In genomic region chr1:230849451-230850194, GRCh38 we compare ENCODE assay signal across 9 cellular contexts. TPM values are rescaled to one million over a fixed set of nuclear protein-coding genes. Genes with fewer than 3 reads are reported as not detected.
DNase-seq lines count a peak whose midpoint lies in the region; ATAC-seq, FAIRE-seq and TF ChIP-seq lines count a peak whose summit lies in the region.
"Had no signal": no experiment of that assay in that cellular context is flagged by ENCODE, and none has a peak within 500 bp of the region (broad histone marks: within the 10 kb centered on the region; RNA-seq: fewer than 3 reads in every experiment).

No MANE protein-coding gene starts in this region.

- H3K36me3 Mint-ChIP-seq in nephron (ENCODE audit: low read depth), result peaks cover 79% of the 10 kb centered on the region
- no peaks in the 10 kb centered on the region for H3K36me3 Mint-ChIP-seq in activated CD8-positive, alpha-beta T cell treated with anti-CD3 and anti-CD28 coated beads, Interleukin-2, amount 10 ng/mL, durations not matched to agents 7 days and 5 days (ENCODE audit: low read depth)

- peak; percentile 97 for FAIRE-seq in endothelial cell of umbilical vein (lab: Jason Lieb, UNC)

- no peaks in the 10 kb centered on the region for H3K9me1 ChIP-seq in endothelial cell of umbilical vein (replicated peaks; ENCODE audit: control insufficient read depth, extremely low read depth, insufficient read depth, low read length)

- H3K9ac ChIP-seq in endothelial cell of umbilical vein (replicated peaks; ENCODE audit: extremely low read depth, insufficient read depth, low read length), result peak overlapping the region; percentile 65

- TF ChIP-seq CTCF in endothelial cell of umbilical vein (IDR thresholded peaks at IDR 0.05; ENCODE audit: extremely low read depth in 1 of 2, insufficient read depth in 1 of 2, low read depth in 1 of 2, low read length in 2 of 2), result no peak
- no peak for TF ChIP-seq CTCF in nephron (IDR thresholded peaks at IDR 0.05; ENCODE audit: unreplicated experiment in 3 of 3)
- TF ChIP-seq CTCF in GM10266 (IDR thresholded peaks at IDR 0.05; ENCODE audit: control insufficient read depth, insufficient read depth, low read depth, missing control alignments), result no peak

- POLR2A ChIA-PET in endothelial cell of umbilical vein (lab: Charles Lee), result no interaction called here
- POLR2A ChIA-PET in activated CD8-positive, alpha-beta T cell treated with anti-CD3 and anti-CD28 coated beads, Interleukin-2, amount 10 ng/mL, durations not matched to agents 7 days and 5 days (lab: Charles Lee), result no interaction called here

- H3K9me3 ChIP-seq in endothelial cell of umbilical vein (replicated peaks; ENCODE audit: control insufficient read depth, insufficient read depth, low read length), result no peaks in the 10 kb centered on the region

- TF ChIP-seq POLR2A in endothelial cell of umbilical vein (IDR thresholded peaks at IDR 0.05; ENCODE audit: low read depth, low read length), result no peak

- no peaks in the 10 kb centered on the region for H3K27me3 ChIP-seq in endothelial cell of umbilical vein (ENCODE audit: control insufficient read depth in 2 of 2, insufficient read depth in 2 of 2, low read length in 2 of 2)

- DNase-seq in A172 (ENCODE audit: low spot score), result peak; percentile 96
- DNase-seq in NCI-H2029 treated with DMSO at 0.1 percent for 48 hours (lab: John Stamatoyannopoulos, UW), result peak; percentile 64
- DNase-seq in endothelial cell of umbilical vein (ENCODE audit: low read depth, low spot score), result peak; percentile 93
- DNase-seq in DMS53 (lab: John Stamatoyannopoulos, UW), result no peak
- no peak for DNase-seq in activated CD8-positive, alpha-beta T cell treated with anti-CD3 and anti-CD28 coated beads, Interleukin-2, amount 10 ng/mL, durations not matched to agents 7 days and 5 days
- DNase-seq in GM10266 (ENCODE audit: extremely low spot score), result no peak
- DNase-seq: glutamatergic neuron had no signal

- peak overlapping the region; percentile 78 for H3K27ac ChIP-seq in endothelial cell of umbilical vein (ENCODE audit: insufficient read depth, low read depth, low read length)

- dilution Hi-C loops in endothelial cell of umbilical vein (cut with MboI; ENCODE audit: extremely low pct_ligation_motif_present, low sequenced_read_pairs), result no loop called here

- peak overlapping the region; percentile 8 for H2AFZ ChIP-seq in endothelial cell of umbilical vein (ENCODE audit: low read depth, low read length)

- no peak overlapping the region for H3K4me3 ChIP-seq in endothelial cell of umbilical vein (replicated peaks in 1 of 3; ENCODE audit: insufficient read depth in 1 of 3, low read depth in 1 of 3, low read length in 3 of 3)

- peak overlapping the region; percentile 54 for H3K4me2 ChIP-seq in endothelial cell of umbilical vein (ENCODE audit: insufficient read depth, low read length)

- CTCF ChIA-PET in endothelial cell of umbilical vein (lab: Charles Lee), result interaction anchor here (1.0 kb wide), 1 partner anchor 12 kb away, joined by 4 read pairs; no protein-coding TSS in a partner anchor
- CTCF ChIA-PET in activated CD8-positive, alpha-beta T cell treated with anti-CD3 and anti-CD28 coated beads, Interleukin-2, amount 10 ng/mL, durations not matched to agents 7 days and 5 days (lab: Charles Lee), result no interaction called here

- peaks cover 79% of the 10 kb centered on the region for H3K4me1 Mint-ChIP-seq in nephron
- no peaks in the 10 kb centered on the region for H3K4me1 Mint-ChIP-seq in activated CD8-positive, alpha-beta T cell treated with anti-CD3 and anti-CD28 coated beads, Interleukin-2, amount 10 ng/mL, durations not matched to agents 7 days and 5 days (ENCODE audit: low read depth)

- H3K36me3 ChIP-seq in endothelial cell of umbilical vein (ENCODE audit: control insufficient read depth in 2 of 2, extremely low read depth in 1 of 2, insufficient read depth in 2 of 2, low read length in 2 of 2), result peaks cover 0 to 3% of the 10 kb centered on the region in 2 experiments

- peaks cover 3% of the 10 kb centered on the region for H3K9me3 Mint-ChIP-seq in nephron
- no peaks in the 10 kb centered on the region for H3K9me3 Mint-ChIP-seq in activated CD8-positive, alpha-beta T cell treated with anti-CD3 and anti-CD28 coated beads, Interleukin-2, amount 10 ng/mL, durations not matched to agents 7 days and 5 days (ENCODE audit: insufficient read depth)

- no peaks in the 10 kb centered on the region for H4K20me1 ChIP-seq in endothelial cell of umbilical vein (replicated peaks; ENCODE audit: control insufficient read depth, extremely low read depth, insufficient read depth, low read length)

- intact Hi-C loops in endothelial cell of umbilical vein (cut with micrococcal nuclease), result loop anchor here (1.0 to 2.0 kb wide), 4 partner anchors 18 to 257 kb away; partner anchors contain the start of genes ARV1 and TTC13

- H3K27ac Mint-ChIP-seq in nephron, result peak overlapping the region; percentile 97 to 99 (median 99)
- H3K27ac Mint-ChIP-seq in activated CD8-positive, alpha-beta T cell treated with anti-CD3 and anti-CD28 coated beads, Interleukin-2, amount 10 ng/mL, durations not matched to agents 7 days and 5 days, result no peak overlapping the region

- BruUV-seq in endothelial cell of umbilical vein (replicated peaks; lab: Mats Ljungman, UMichigan), result no TSS peak

- no peak for ATAC-seq in activated CD8-positive, alpha-beta T cell treated with anti-CD3 and anti-CD28 coated beads, Interleukin-2, amount 10 ng/mL, durations not matched to agents 7 days and 5 days
- ATAC-seq in GM21367 (IDR thresholded peaks at IDR 0.05; ENCODE audit: unreplicated experiment), result no peak

- peak overlapping the region; percentile 42 to 75 (median 44) for H3K4me3 Mint-ChIP-seq in nephron
- no peak overlapping the region for H3K4me3 Mint-ChIP-seq in activated CD8-positive, alpha-beta T cell treated with anti-CD3 and anti-CD28 coated beads, Interleukin-2, amount 10 ng/mL, durations not matched to agents 7 days and 5 days

- peaks cover 22% of the 10 kb centered on the region for H3K4me1 ChIP-seq in endothelial cell of umbilical vein (ENCODE audit: control insufficient read depth, extremely low read depth, insufficient read depth, low read length)

- H3K79me2 ChIP-seq in endothelial cell of umbilical vein (ENCODE audit: control insufficient read depth, insufficient read depth, low read length), result no peaks in the 10 kb centered on the region

- H3K27me3 Mint-ChIP-seq in nephron (ENCODE audit: low read depth), result no peaks in the 10 kb centered on the region
- H3K27me3 Mint-ChIP-seq in activated CD8-positive, alpha-beta T cell treated with anti-CD3 and anti-CD28 coated beads, Interleukin-2, amount 10 ng/mL, durations not matched to agents 7 days and 5 days (ENCODE audit: low read depth), result no peaks in the 10 kb centered on the region

TF ChIP-seq in endothelial cell of umbilical vein, 7 proteins besides CTCF, POLR2A, EP300 and RAD21:
- TF ChIP-seq MYC (IDR thresholded peaks at IDR 0.05; ENCODE audit: low read depth, low read length) (no peak), FOS (IDR thresholded peaks at IDR 0.05; ENCODE audit: borderline replicate concordance, insufficient read depth, low read length) (no peak), JUN (IDR thresholded peaks at IDR 0.05; ENCODE audit: borderline replicate concordance, insufficient read depth, insufficient read length, low read depth) (peak; percentile 80), POLR2AphosphoS5 (IDR thresholded peaks at IDR 0.05; ENCODE audit: insufficient read depth, low read depth, low read length) (peak; percentile 57), EZH2 (IDR thresholded peaks at IDR 0.05; ENCODE audit: borderline replicate concordance, low read depth, low read length, severe bottlenecking) (no peak), GATA2 (IDR thresholded peaks at IDR 0.05; ENCODE audit: insufficient read depth, insufficient read length, low read depth, low read length) (no peak)

RNA-seq across cellular contexts. Expression of gene C1orf198, which starts 18.7 kb away (rescaled TPM):
- 42.9 and 43.6 TPM in 2 replicates for total RNA-seq in A172 (2014; rRNA removed; shearing (Covaris generic))
- 27.7 and 29.2 TPM in 2 replicates for total RNA-seq in endothelial cell of umbilical vein
- polyA plus RNA-seq in endothelial cell of umbilical vein, result 21.2 and 22.1 TPM in 2 replicates
- 19.5 and 20.9 TPM in 2 replicates for polyA plus RNA-seq in endothelial cell of umbilical vein (2011; cell fraction: cytosol; rRNA removed)
- polyA plus RNA-seq in endothelial cell of umbilical vein (2011; cell fraction: nucleus; rRNA removed), result 17.2 and 17.5 TPM in 2 replicates
- 8.9 and 9.1 TPM in 2 replicates for polyA plus RNA-seq in endothelial cell of umbilical vein (2012)
- 32.4 and 34.0 TPM in 2 replicates for polyA minus RNA-seq in endothelial cell of umbilical vein
- polyA minus RNA-seq in endothelial cell of umbilical vein (2011; cell fraction: cytosol; rRNA and poly(A)+ RNA removed), result 8.4 TPM
- 9.7 and 13.1 TPM in 2 replicates for polyA minus RNA-seq in endothelial cell of umbilical vein (2011; cell fraction: nucleus; rRNA and poly(A)+ RNA removed)
- total RNA-seq in activated CD8-positive, alpha-beta T cell treated with anti-CD3 and anti-CD28 coated beads, Interleukin-2, amount 10 ng/mL, durations not matched to agents 7 days and 5 days, result 1 to 10 TPM; 2.5 to 2.6 TPM

Comparison
In these comparisons a context has a peak if more than half of its experiments do, and no peak if none do; other contexts are left out.
1. DNase-seq: peak in A172 (single experiment), NCI-H2029 treated with DMSO at 0.1 percent for 48 hours (single experiment) and endothelial cell of umbilical vein (single experiment); none in DMS53 (single experiment), activated CD8-positive, alpha-beta T cell treated with anti-CD3 and anti-CD28 coated beads, Interleukin-2, amount 10 ng/mL, durations not matched to agents 7 days and 5 days (single experiment) and GM10266 (single experiment).